ENCODE assay signal across 8 cellular contexts in genomic region chr2:45342-46130, GRCh38. TPM values are rescaled to one million over a fixed set of nuclear protein-coding genes. Genes with fewer than 3 reads are reported as not detected.
DNase-seq lines count a peak whose midpoint lies in the region; ATAC-seq, FAIRE-seq and TF ChIP-seq lines count a peak whose summit lies in the region.

No MANE protein-coding gene starts in this region.

- no peak for FAIRE-seq in pancreas (lab: Jason Lieb, UNC)

- POLR2A ChIA-PET in RWPE1 (lab: Yijun Ruan, JAX; ENCODE audit: low non-redundant PET), result no interaction called here

- H3K27me3 ChIP-seq in esophagus muscularis mucosa (peaks cover 0 to 61% (median 20%) of the 10 kb centered on the region in 4 donors), pancreas (no peaks in the 10 kb centered on the region)

- no peak for TF ChIP-seq EP300 in esophagus muscularis mucosa (IDR thresholded peaks at IDR 0.05)

- WGBS in esophagus muscularis mucosa, result 10% methylated on average over 25 of the region's 76 CpGs
- WGBS in pancreas, 2 donors, result 2% methylated on average over 56 to 76 of the region's 76 CpGs

- CTCF ChIA-PET in RWPE1 (lab: Yijun Ruan, JAX), result interaction anchor here (0.5 to 2.5 kb wide), 6 partner anchors 12 to 121 kb away, joined by 3 to 9 read pairs (median 5); no protein-coding TSS in a partner anchor

- peak overlapping the region; percentile 96 for H3K27ac ChIP-seq in RWPE1
- peak overlapping the region; percentile 57 to 70 (median 63) for H3K27ac ChIP-seq in esophagus muscularis mucosa (replicated peaks in 1 of 4)
- H3K27ac ChIP-seq in pancreas, result peak overlapping the region; percentile 88 to 97 (median 94)

- H3K36me3 ChIP-seq in esophagus muscularis mucosa, result no peaks in the 10 kb centered on the region
- H3K36me3 ChIP-seq in pancreas, result no peaks in the 10 kb centered on the region

- H3K9me3 ChIP-seq in esophagus muscularis mucosa (no peaks in the 10 kb centered on the region), pancreas (no peaks in the 10 kb centered on the region)

- peaks cover 4 to 28% (median 26%) of the 10 kb centered on the region in 4 donors for H3K4me1 ChIP-seq in esophagus muscularis mucosa
- peaks cover 5 to 34% (median 30%) of the 10 kb centered on the region in 3 donors for H3K4me1 ChIP-seq in pancreas

- DNase-seq in D341Med (ENCODE audit: low spot score) (peak; percentile 37), RWPE1 (ENCODE audit: low spot score) (no peak), esophagus muscularis mucosa (ENCODE audit: extremely low spot score) (no peak), pancreas (peak; percentile 36 to 85 (median 52))

- TF ChIP-seq POLR2A in esophagus muscularis mucosa (IDR thresholded peaks at IDR 0.05; ENCODE audit: low read depth), result no peak

- H3K4me3 ChIP-seq in esophagus muscularis mucosa (peak overlapping the region; percentile 57 to 70 (median 60)), pancreas (peak overlapping the region; percentile 53 to 90 (median 74))

- TF ChIP-seq CTCF in RWPE1 (conservative IDR thresholded peaks at IDR 0.05; ENCODE audit: low read depth), result no peak
- TF ChIP-seq CTCF in esophagus muscularis mucosa (IDR thresholded peaks at IDR 0.05), result no peak
- TF ChIP-seq CTCF in pancreas (IDR thresholded peaks at IDR 0.05), result no peak

- intact Hi-C loops in esophagus muscularis mucosa (cut with DNase I) (no loop called here), pancreas (cut with DNase I) (no loop called here)

- ATAC-seq in pancreas, result peak; percentile 1 to 12 (median 4)
- ATAC-seq in GM21381 (IDR thresholded peaks at IDR 0.05; ENCODE audit: unreplicated experiment), result no peak
- ATAC-seq in GM21367 (IDR thresholded peaks at IDR 0.05; ENCODE audit: unreplicated experiment), result no peak
- ATAC-seq in HG03439 (IDR thresholded peaks at IDR 0.05; ENCODE audit: unreplicated experiment), result no peak
- ATAC-seq in GM21526 (IDR thresholded peaks at IDR 0.05; ENCODE audit: low FRiP score, unreplicated experiment), result no peak

RNA-seq across cellular contexts. Expression of gene FAM110C, which starts 0.8 kb away (rescaled TPM):
- 1 to 10 TPM in 3 of 4 donors, under 1 TPM in 1; 0.98 to 3.7 (median 1.5) TPM for total RNA-seq in esophagus muscularis mucosa
- 10 to 100 TPM in 5 of 6 donors, 1 to 10 TPM in 1; 6.9 to 13.3 (median 10.3) TPM for total RNA-seq in pancreas
- 10 to 100 TPM; 11.6 to 22.4 TPM for polyA plus RNA-seq in pancreas

Comparison
In these comparisons a context has a peak if more than half of its experiments do, and no peak if none do; other contexts are left out.
1. DNase-seq: peak in D341Med (single experiment) and pancreas (6 of 6); none in RWPE1 (single experiment) and esophagus muscularis mucosa (single experiment).
2. ATAC-seq: peak in pancreas (4 of 4); none in GM21381 (single experiment), GM21367 (single experiment), HG03439 (single experiment) and GM21526 (single experiment).
3. Peak in every context shown above with its lines, with median percentiles within 50 percentile points of each other: H3K27ac ChIP-seq.